Comparison of ENCODE assay signal across 8 cellular contexts in genomic region chr1:207032528-207033017, GRCh38. TPM values are rescaled to one million over a fixed set of nuclear protein-coding genes. Genes with fewer than 3 reads are reported as not detected.
A peak's percentile ranks its signal among the peaks of the same experiment; 100 is the strongest.
DNase-seq lines count a peak whose midpoint lies in the region; ATAC-seq and TF ChIP-seq lines count a peak whose summit lies in the region.
"Had no signal": no experiment of that assay in that cellular context is flagged by ENCODE, and none has a peak within 500 bp of the region (broad histone marks: within the 10 kb centered on the region; RNA-seq: fewer than 3 reads in every experiment).

Gene C1orf116 (minus strand): TSS chr1:207032756. CDS start chr1:207027598, 5,158 bp downstream.

- 6% methylated on average over 1 of the region's 1 CpG for WGBS in HUES64
- 3% methylated on average over 1 of the region's 1 CpG for WGBS in suprapubic skin
- WGBS in aorta, 2 donors = 13 to 33% methylated on average over 1 of the region's 1 CpG

- H3K4me1 ChIP-seq in HUES64 (ENCODE audit: insufficient read depth, low read length) = peaks cover 30% of the 10 kb centered on the region
- peaks cover 40% of the 10 kb centered on the region for H3K4me1 ChIP-seq in suprapubic skin
- H3K4me1 ChIP-seq in aorta (ENCODE audit: control insufficient read depth in 1 of 2, insufficient read depth in 2 of 2, low read length in 2 of 2) = no peaks in the 10 kb centered on the region

- H3K9me3 ChIP-seq in HUES64 (ENCODE audit: insufficient read depth, low read depth, low read length) = no peaks in the 10 kb centered on the region
- no peaks in the 10 kb centered on the region for H3K9me3 ChIP-seq in suprapubic skin
- H3K9me3 ChIP-seq in aorta (ENCODE audit: control insufficient read depth, low read length) = no peaks in the 10 kb centered on the region

- TF ChIP-seq EP300 in suprapubic skin (IDR thresholded peaks at IDR 0.05) = no peak

- intact Hi-C loops in aorta (cut with DNase I) = no loop called here

- TF ChIP-seq CTCF in suprapubic skin (IDR thresholded peaks at IDR 0.05) = no peak

- peak in 1 of 2 donors; percentile 48 for TF ChIP-seq POLR2A in suprapubic skin (IDR thresholded peaks at IDR 0.05)

- DNase-seq in NCI-H774 (lab: John Stamatoyannopoulos, UW) (peak; percentile 91), iPS DF 4.7 (ENCODE audit: extremely low read depth, low spot score) (peak; percentile 94), suprapubic skin (ENCODE audit: low spot score in 2 of 2) (no peak), Kasumi-1 (lab: John Stamatoyannopoulos, UW) (no peak), aorta (no peak)
- DNase-seq: activated CD8-positive, alpha-beta memory T cell treated with anti-CD3 and anti-CD28 coated beads for 24 hours had no signal

- peak within 1 kb of the TSS; percentile 22 for H3K4me3 ChIP-seq in HUES64 (ENCODE audit: low read length)
- peak within 1 kb of the TSS; percentile 50 for H3K4me3 ChIP-seq in suprapubic skin
- H3K4me3 ChIP-seq in aorta (ENCODE audit: low read length in 2 of 2) = no peak within 1 kb of the TSS

- no peak within 1 kb of the TSS; the same call in 1 of the 2 replicates for H3K9ac ChIP-seq in HUES64 (ENCODE audit: low read depth, low read length)

- ATAC-seq in aorta (ENCODE audit: low FRiP score) = no peak
- ATAC-seq in GM19455 (IDR thresholded peaks at IDR 0.05; ENCODE audit: unreplicated experiment) = no peak

- H3K36me3 ChIP-seq in HUES64 (ENCODE audit: insufficient read depth, low read length) (no peaks in the 10 kb centered on the region), suprapubic skin (no peaks in the 10 kb centered on the region), aorta (ENCODE audit: control insufficient read depth in 1 of 2, insufficient read depth in 2 of 2, low read length in 1 of 2) (no peaks in the 10 kb centered on the region)

- H3K27me3 ChIP-seq in HUES64 (ENCODE audit: insufficient read depth, low read length) (no peaks in the 10 kb centered on the region), suprapubic skin (no peaks in the 10 kb centered on the region), aorta (ENCODE audit: control insufficient read depth in 1 of 2, insufficient read depth in 2 of 2, low read length in 1 of 2) (no peaks in the 10 kb centered on the region)

- H3K27ac ChIP-seq in HUES64 (ENCODE audit: low read depth, low read length) (peak within 1 kb of the TSS; percentile 24; the same call in 1 of the 2 replicates), suprapubic skin (peak within 1 kb of the TSS; percentile 93), aorta (ENCODE audit: low read depth in 1 of 2, low read length in 2 of 2) (no peak within 1 kb of the TSS)

RNA-seq across cellular contexts. Expression of gene C1orf116, which starts in this region (rescaled TPM):
- 1.5 TPM for polyA plus RNA-seq in HUES64 (2013, experiment 1 of 2)
- polyA plus RNA-seq in HUES64 (2013, experiment 2 of 2) = 2.2 TPM
- total RNA-seq in suprapubic skin (10 to 100 TPM; 40.6 to 95.8 (median 77.6) TPM), aorta (under 1 TPM; 0.13 to 0.36 TPM)
- 1 to 10 TPM in 1 of 2 donors, under 1 TPM in 1; 0.08 to 2.8 TPM for polyA plus RNA-seq in aorta

Comparison
In these comparisons a context has a peak if more than half of its experiments do, and no peak if none do; other contexts are left out.
1. RNA of gene C1orf116 (total RNA-seq): 40.6 to 95.8 TPM in suprapubic skin; 0.13 to 0.36 TPM in aorta; every median in the first group is over 10 times any median in the second.
2. H3K27ac ChIP-seq: peak in HUES64 (single experiment) and suprapubic skin (single experiment); none in aorta (0 of 2).
3. H3K4me3 ChIP-seq: peak in HUES64 (single experiment) and suprapubic skin (single experiment); none in aorta (0 of 2).
4. DNase-seq: peak in NCI-H774 (single experiment) and iPS DF 4.7 (single experiment); none in suprapubic skin (0 of 2), Kasumi-1 (0 of 2) and aorta (0 of 2).